9 cellular contexts compared by ENCODE assay signal in the genomic region with DNA sequence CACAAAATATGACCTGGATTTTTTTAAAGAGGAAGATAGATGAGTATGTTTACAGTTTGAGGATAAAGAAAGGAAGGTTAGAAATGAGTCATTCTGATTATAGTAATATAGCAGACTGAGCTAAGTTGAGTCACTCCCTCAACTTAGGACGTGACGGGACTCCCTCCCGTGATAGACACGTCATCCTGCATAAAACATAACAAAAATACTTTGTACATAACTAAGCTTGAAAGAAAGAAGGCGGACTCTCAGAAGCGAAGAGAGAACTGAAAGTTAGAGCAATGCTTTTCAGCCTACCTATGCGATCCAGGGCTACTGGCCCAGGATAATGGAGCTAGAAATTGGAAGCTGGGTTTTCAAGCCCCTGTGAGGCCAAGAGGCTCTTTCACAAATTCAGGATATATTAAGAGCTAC. TPM values are rescaled to one million over a fixed set of nuclear protein-coding genes. Genes with fewer than 3 reads are reported as not detected.
DNase-seq lines count a peak whose midpoint lies in the region; TF ChIP-seq lines count a peak whose summit lies in the region.
"Had no signal": no experiment of that assay in that cellular context is flagged by ENCODE, and none has a peak within 500 bp of the region (broad histone marks: within the 10 kb centered on the region; RNA-seq: fewer than 3 reads in every experiment).

No MANE protein-coding gene starts in this region.

- H3K36me3 Mint-ChIP-seq in activated naive CD4-positive, alpha-beta T cell treated with anti-CD3 and anti-CD28 coated beads, Interleukin-2, amount 10 ng/mL, durations not matched to agents 7 days and 5 days, result no peaks in the 10 kb centered on the region

- H3K27ac Mint-ChIP-seq in activated naive CD4-positive, alpha-beta T cell treated with anti-CD3 and anti-CD28 coated beads, Interleukin-2, amount 10 ng/mL, durations not matched to agents 7 days and 5 days, result peak overlapping the region; percentile 47

- CTCF ChIA-PET in activated naive CD4-positive, alpha-beta T cell treated with anti-CD3 and anti-CD28 coated beads, Interleukin-2, amount 10 ng/mL, durations not matched to agents 7 days and 5 days (lab: Charles Lee), result interaction anchor here (0.9 to 1.4 kb wide), 2 partner anchors 196 to 202 kb away, joined by 4 to 11 read pairs; no protein-coding TSS in a partner anchor

- H3K27me3 Mint-ChIP-seq in activated naive CD4-positive, alpha-beta T cell treated with anti-CD3 and anti-CD28 coated beads, Interleukin-2, amount 10 ng/mL, durations not matched to agents 7 days and 5 days, result peaks cover 5% of the 10 kb centered on the region

- H3K9me3 Mint-ChIP-seq in activated naive CD4-positive, alpha-beta T cell treated with anti-CD3 and anti-CD28 coated beads, Interleukin-2, amount 10 ng/mL, durations not matched to agents 7 days and 5 days, result no peaks in the 10 kb centered on the region

- no peak for TF ChIP-seq CTCF in GM12865 (IDR thresholded peaks at IDR 0.05; ENCODE audit: insufficient read depth, low read depth, low read length, missing control alignments)

- no peak overlapping the region for H3K4me3 ChIP-seq in GM12865 (ENCODE audit: low read depth, low read length)
- H3K4me3 ChIP-seq: SK-N-MC had no signal

- DNase-seq in GM12865 (ENCODE audit: low read depth), result peak; percentile 68
- DNase-seq in HCEC 1CT, result peak; percentile 94
- peak; percentile 74 for DNase-seq in NCI-H460 (ENCODE audit: extremely low read depth, low read depth)
- DNase-seq in activated naive CD4-positive, alpha-beta T cell treated with anti-CD3 and anti-CD28 coated beads, Interleukin-2, amount 10 ng/mL, durations not matched to agents 7 days and 5 days, result peak; percentile 50
- peak; percentile 89 to 97 for DNase-seq in lung microvascular endothelial cell (ENCODE audit: low read depth in 2 of 2)
- peak; percentile 45 for DNase-seq in ureter (ENCODE audit: low spot score)
- no peak for DNase-seq in NCI-H446 treated with DMSO at 0.1 percent for 48 hours (lab: John Stamatoyannopoulos, UW)
- DNase-seq in NCI-H2029 (lab: John Stamatoyannopoulos, UW), result no peak

- H3K4me3 Mint-ChIP-seq in activated naive CD4-positive, alpha-beta T cell treated with anti-CD3 and anti-CD28 coated beads, Interleukin-2, amount 10 ng/mL, durations not matched to agents 7 days and 5 days, result no peak overlapping the region

- H3K4me1 Mint-ChIP-seq in activated naive CD4-positive, alpha-beta T cell treated with anti-CD3 and anti-CD28 coated beads, Interleukin-2, amount 10 ng/mL, durations not matched to agents 7 days and 5 days, result peaks cover 6% of the 10 kb centered on the region

RNA-seq across cellular contexts. Expression of a gene that starts 53.0 kb away (rescaled TPM):
- 114 and 119 TPM in 2 replicates for total RNA-seq in NCI-H460 (2014; rRNA removed; shearing (Covaris generic))
- 58.0 and 67.1 TPM in 2 replicates for polyA plus RNA-seq in NCI-H460 (2014; cell fraction: nucleus; rRNA removed)
- total RNA-seq in lung microvascular endothelial cell (38.9 and 41.2 TPM in 2 replicates), ureter (22.1 TPM)

Comparison
In these comparisons a context has a peak if more than half of its experiments do, and no peak if none do; other contexts are left out.
1. DNase-seq: peak in GM12865 (single experiment), HCEC 1CT (single experiment), NCI-H460 (single experiment), activated naive CD4-positive, alpha-beta T cell treated with anti-CD3 and anti-CD28 coated beads, Interleukin-2, amount 10 ng/mL, durations not matched to agents 7 days and 5 days (single experiment), lung microvascular endothelial cell (2 of 2) and ureter (single experiment); none in NCI-H446 treated with DMSO at 0.1 percent for 48 hours (single experiment) and NCI-H2029 (single experiment).